ENCODE assay signal across 8 cellular contexts in genomic region chr7:26291699-26292538, GRCh38. TPM values are rescaled to one million over a fixed set of nuclear protein-coding genes. Genes with fewer than 3 reads are reported as not detected.
A peak's percentile ranks its signal among the peaks of the same experiment; 100 is the strongest.
DNase-seq lines count a peak whose midpoint lies in the region; ATAC-seq and TF ChIP-seq lines count a peak whose summit lies in the region.

A gene with protein sequence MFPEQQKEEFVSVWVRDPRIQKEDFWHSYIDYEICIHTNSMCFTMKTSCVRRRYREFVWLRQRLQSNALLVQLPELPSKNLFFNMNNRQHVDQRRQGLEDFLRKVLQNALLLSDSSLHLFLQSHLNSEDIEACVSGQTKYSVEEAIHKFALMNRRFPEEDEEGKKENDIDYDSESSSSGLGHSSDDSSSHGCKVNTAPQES (plus strand): TSS chr7:26291862. CDS start chr7:26346443, 54,581 bp downstream.

- H3K27ac Mint-ChIP-seq in activated naive CD8-positive, alpha-beta T cell treated with anti-CD3 and anti-CD28 coated beads for 36 hours: peak within 1 kb of the TSS; percentile 92
- H3K27ac Mint-ChIP-seq in HFFc6: no peak within 1 kb of the TSS

- H3K27me3 Mint-ChIP-seq in activated naive CD8-positive, alpha-beta T cell treated with anti-CD3 and anti-CD28 coated beads for 36 hours: no peaks in the 10 kb centered on the region
- peaks cover 5% of the 10 kb centered on the region; the same call in 1 of the 2 replicates for H3K27me3 Mint-ChIP-seq in HFFc6 (ENCODE audit: insufficient read depth)

- H3K27ac ChIP-seq in DND-41 (ENCODE audit: low read length) (peak within 1 kb of the TSS; percentile 48), Karpas-422 (ENCODE audit: low read length) (peak within 1 kb of the TSS; percentile 29; the same call in 1 of the 2 replicates), SK-N-MC (no peak within 1 kb of the TSS)

- H3K9me2 ChIP-seq in Karpas-422 (replicated peaks; ENCODE audit: insufficient read depth, low read length): no peaks in the 10 kb centered on the region

- H3K9ac ChIP-seq in DND-41 (ENCODE audit: low read depth, low read length) (peak within 1 kb of the TSS; percentile 76), Karpas-422 (ENCODE audit: low read length) (peak within 1 kb of the TSS; percentile 87), SK-N-MC (ENCODE audit: insufficient read length) (no peak within 1 kb of the TSS)

- intact Hi-C loops in sciatic nerve (cut with DNase I): no loop called here

- H3K4me3 ChIP-seq in DND-41 (ENCODE audit: low read depth in 1 of 2, low read length in 2 of 2): peak within 1 kb of the TSS; percentile 66 to 69; a peak in 3 of 4 replicates
- H3K4me3 ChIP-seq in Karpas-422 (ENCODE audit: low read length): peak within 1 kb of the TSS; percentile 92
- peak within 1 kb of the TSS; percentile 72 for H3K4me3 ChIP-seq in SK-N-MC

- H3K4me1 ChIP-seq in DND-41 (ENCODE audit: insufficient read depth, low read length): peaks cover 25% of the 10 kb centered on the region
- peaks cover 36% of the 10 kb centered on the region for H3K4me1 ChIP-seq in Karpas-422 (ENCODE audit: low read length)

- H3K4me2 ChIP-seq in DND-41 (ENCODE audit: insufficient read depth, low read length): peak within 1 kb of the TSS; percentile 84
- peak within 1 kb of the TSS; percentile 94 for H3K4me2 ChIP-seq in Karpas-422 (ENCODE audit: low read depth, low read length, poor library complexity, severe bottlenecking)

- H3K79me2 ChIP-seq in DND-41 (ENCODE audit: insufficient read depth, low read length) (peaks cover 6% of the 10 kb centered on the region), Karpas-422 (ENCODE audit: low read length) (peaks cover 30% of the 10 kb centered on the region)

- DNase-seq in DND-41: peak; percentile 81
- DNase-seq in Karpas-422: peak; percentile 89
- no peak for DNase-seq in SK-N-MC (ENCODE audit: low read depth, low spot score)
- peak; percentile 83 for DNase-seq in activated naive CD8-positive, alpha-beta T cell treated with anti-CD3 and anti-CD28 coated beads for 36 hours
- peak in 33 of 51 donors; percentile 3 to 64 (median 28) for DNase-seq in hypothalamus (lab: John Stamatoyannopoulos, UW)
- no peak for DNase-seq in sciatic nerve (ENCODE audit: low spot score)
- no peak for DNase-seq in HFFc6

- peaks cover 24% of the 10 kb centered on the region for H3K4me1 Mint-ChIP-seq in activated naive CD8-positive, alpha-beta T cell treated with anti-CD3 and anti-CD28 coated beads for 36 hours
- no peaks in the 10 kb centered on the region for H3K4me1 Mint-ChIP-seq in HFFc6 (ENCODE audit: low read depth)

- no peaks in the 10 kb centered on the region for H3K9me3 Mint-ChIP-seq in activated naive CD8-positive, alpha-beta T cell treated with anti-CD3 and anti-CD28 coated beads for 36 hours
- peaks cover 4% of the 10 kb centered on the region; the same call in 1 of the 2 replicates for H3K9me3 Mint-ChIP-seq in HFFc6

- no peaks in the 10 kb centered on the region for H3K27me3 ChIP-seq in DND-41 (ENCODE audit: insufficient read depth, low read length, poor library complexity)
- H3K27me3 ChIP-seq in Karpas-422 (ENCODE audit: low read length): no peaks in the 10 kb centered on the region

- H2AFZ ChIP-seq in DND-41 (ENCODE audit: low read depth, low read length) (peak within 1 kb of the TSS; percentile 93), Karpas-422 (ENCODE audit: low read length) (peak within 1 kb of the TSS; percentile 97)

- ATAC-seq in DND-41 (ENCODE audit: insufficient read depth, low read depth) (peak; percentile 92), GM21723 (IDR thresholded peaks at IDR 0.05; ENCODE audit: unreplicated experiment) (peak; percentile 77), sciatic nerve (peak; percentile 59)

- H3K9me3 ChIP-seq in DND-41 (ENCODE audit: insufficient read depth, low read length, severe bottlenecking) (no peaks in the 10 kb centered on the region), Karpas-422 (ENCODE audit: low read length) (no peaks in the 10 kb centered on the region), SK-N-MC (ENCODE audit: low read depth, low read length) (no peaks in the 10 kb centered on the region)

- TF ChIP-seq CTCF in DND-41 (IDR thresholded peaks at IDR 0.05; ENCODE audit: borderline replicate concordance, extremely low read depth, low read length, poor library complexity, severe bottlenecking): peak; percentile 63
- no peak for TF ChIP-seq CTCF in HFFc6 (IDR thresholded peaks at IDR 0.05)

- peaks cover 13% of the 10 kb centered on the region for H3K36me3 Mint-ChIP-seq in activated naive CD8-positive, alpha-beta T cell treated with anti-CD3 and anti-CD28 coated beads for 36 hours
- no peaks in the 10 kb centered on the region for H3K36me3 Mint-ChIP-seq in HFFc6 (ENCODE audit: low read depth)

- H4K20me1 ChIP-seq in DND-41 (ENCODE audit: insufficient read depth, low read length) (no peaks in the 10 kb centered on the region), Karpas-422 (ENCODE audit: insufficient read depth, low read depth, low read length) (no peaks in the 10 kb centered on the region)

- H3K36me3 ChIP-seq in DND-41 (ENCODE audit: insufficient read depth, low read length): no peaks in the 10 kb centered on the region; the same call in 1 of the 2 replicates
- H3K36me3 ChIP-seq in Karpas-422 (ENCODE audit: insufficient read depth, low read length): no peaks in the 10 kb centered on the region; the same call in 1 of the 2 replicates
- H3K36me3 ChIP-seq in SK-N-MC (ENCODE audit: insufficient read depth, low read length): no peaks in the 10 kb centered on the region

- H3K4me3 Mint-ChIP-seq in activated naive CD8-positive, alpha-beta T cell treated with anti-CD3 and anti-CD28 coated beads for 36 hours: peak within 1 kb of the TSS; percentile 95
- H3K4me3 Mint-ChIP-seq in HFFc6: no peak within 1 kb of the TSS; the same call in 1 of the 2 replicates

RNA-seq across cellular contexts. Expression of the gene that starts here (rescaled TPM):
- total RNA-seq in Karpas-422 (2014; rRNA removed; shearing (Covaris generic); ENCODE audit: low replicate concordance): 4.9 and 24.2 TPM in 2 replicates
- total RNA-seq in activated naive CD8-positive, alpha-beta T cell treated with anti-CD3 and anti-CD28 coated beads for 36 hours: 10 to 100 TPM; 31.6 to 33.0 TPM
- 7.0 TPM for total RNA-seq in sciatic nerve
- not detected for total RNA-seq in HFFc6 (2021; fragmentation: NEBNext Ultra II Directional; extraction: Animal tissue kit (Norgen Biotek cat#: 25700))

Comparison
In these comparisons a context has a peak if more than half of its experiments do, and no peak if none do; other contexts are left out.
1. DNase-seq: peak in DND-41 (single experiment), Karpas-422 (single experiment), activated naive CD8-positive, alpha-beta T cell treated with anti-CD3 and anti-CD28 coated beads for 36 hours (single experiment) and hypothalamus (33 of 51); none in SK-N-MC (single experiment), sciatic nerve (single experiment) and HFFc6 (single experiment).
2. Peak in every context shown above with its lines, with median percentiles within 50 percentile points of each other: ATAC-seq and H3K4me3 ChIP-seq.